11 cellular contexts compared by ENCODE assay signal in genomic region chr15:62046064-62046779, GRCh38. TPM values are rescaled to one million over a fixed set of nuclear protein-coding genes. Genes with fewer than 3 reads are reported as not detected.
A peak's percentile ranks its signal among the peaks of the same experiment; 100 is the strongest.
DNase-seq lines count a peak whose midpoint lies in the region; ATAC-seq lines count a peak whose summit lies in the region.
"Had no signal": no experiment of that assay in that cellular context is flagged by ENCODE, and none has a peak within 500 bp of the region (broad histone marks: within the 10 kb centered on the region; RNA-seq: fewer than 3 reads in every experiment).

No MANE protein-coding gene starts in this region.

- H2AFZ ChIP-seq in Karpas-422 (ENCODE audit: low read length) = no peak overlapping the region

- ATAC-seq in activated CD4-positive, CD25-positive, alpha-beta regulatory T cell treated with anti-CD3 and anti-CD28 coated beads, Interleukin-2, amount 50 U/mL, for 24 hours = peak; percentile 65 to 93
- ATAC-seq in GM21737 (IDR thresholded peaks at IDR 0.05; ENCODE audit: unreplicated experiment) = peak; percentile 80
- ATAC-seq in GM19455 (IDR thresholded peaks at IDR 0.05; ENCODE audit: unreplicated experiment) = no peak
- no peak for ATAC-seq in HG02763 (IDR thresholded peaks at IDR 0.05; ENCODE audit: unreplicated experiment)

- DNase-seq in activated CD4-positive, CD25-positive, alpha-beta regulatory T cell treated with anti-CD3 and anti-CD28 coated beads, Interleukin-2, amount 50 U/mL, for 72 hours = no peak
- DNase-seq in Karpas-422 = no peak
- DNase-seq in effector CD4-positive, alpha-beta T cell = no peak
- DNase-seq: NCI-H2029, SIG-M5 had no signal

- H3K27me3 ChIP-seq in Karpas-422 (ENCODE audit: low read length) (no peaks in the 10 kb centered on the region), muscle layer of duodenum (ENCODE audit: low read depth, low read length) (no peaks in the 10 kb centered on the region)

- peak overlapping the region; percentile 28 for H3K4me2 ChIP-seq in Karpas-422 (ENCODE audit: low read depth, low read length, poor library complexity, severe bottlenecking)

- H3K79me2 ChIP-seq in Karpas-422 (ENCODE audit: low read length) = peaks cover 79% of the 10 kb centered on the region

- H4K20me1 ChIP-seq in Karpas-422 (ENCODE audit: insufficient read depth, low read depth, low read length) = 0 out of 2 replicates have a peak, but pooled peaks cover 3% of the 10 kb centered on the region

- 0 out of 2 replicates have a peak, but pooled peaks cover 4% of the 10 kb centered on the region for H3K9me2 ChIP-seq in Karpas-422 (replicated peaks; ENCODE audit: insufficient read depth, low read length)

- H3K27ac ChIP-seq in Karpas-422 (ENCODE audit: low read length) = peak overlapping the region; percentile 29; the same call in 1 of the 2 replicates
- peak overlapping the region; percentile 23 for H3K27ac ChIP-seq in muscle layer of duodenum (ENCODE audit: low read length)
- H3K27ac ChIP-seq: 22Rv1 had no signal

- no peak overlapping the region for H3K9ac ChIP-seq in Karpas-422 (ENCODE audit: low read length)

- no peaks in the 10 kb centered on the region for H3K9me3 ChIP-seq in Karpas-422 (ENCODE audit: low read length)
- no peaks in the 10 kb centered on the region for H3K9me3 ChIP-seq in muscle layer of duodenum (ENCODE audit: control insufficient read depth in 1 of 2, low read length in 2 of 2)

- 0 out of 2 replicates have a peak overlapping the region, but pooled peaks have one; percentile 11 for H3K4me3 ChIP-seq in Karpas-422 (ENCODE audit: low read length)
- H3K4me3 ChIP-seq in muscle layer of duodenum (ENCODE audit: low read depth in 1 of 2, low read length in 2 of 2) = no peak overlapping the region

- H3K4me1 ChIP-seq in Karpas-422 (ENCODE audit: low read length) (peaks cover 20% of the 10 kb centered on the region), muscle layer of duodenum (ENCODE audit: control insufficient read depth in 1 of 2, insufficient read depth in 2 of 2, low read length in 2 of 2) (no peaks in the 10 kb centered on the region)

- H3K36me3 ChIP-seq in Karpas-422 (ENCODE audit: insufficient read depth, low read length) (peaks cover 32% of the 10 kb centered on the region), muscle layer of duodenum (ENCODE audit: control insufficient read depth in 1 of 2, insufficient read depth in 2 of 2, low read length in 2 of 2) (peaks cover 0 to 3% of the 10 kb centered on the region in 2 donors)

RNA-seq across cellular contexts. Expression of gene VPS13C, which starts 14.0 kb away (rescaled TPM):
- total RNA-seq in Karpas-422 (2014; rRNA removed; shearing (Covaris generic); ENCODE audit: low replicate concordance) = 70.9 and 180 TPM in 2 replicates

RNA-seq across cellular contexts. Expression of gene C2CD4A, which starts 20.6 kb away (rescaled TPM):
- total RNA-seq in Karpas-422 (2014; rRNA removed; shearing (Covaris generic); ENCODE audit: low replicate concordance) = not detected in 2 replicates

Comparison
In these comparisons a context has a peak if more than half of its experiments do, and no peak if none do; other contexts are left out.
1. ATAC-seq: peak in activated CD4-positive, CD25-positive, alpha-beta regulatory T cell treated with anti-CD3 and anti-CD28 coated beads, Interleukin-2, amount 50 U/mL, for 24 hours (2 of 2) and GM21737 (single experiment); none in GM19455 (single experiment) and HG02763 (single experiment).